Comparison of ENCODE assay signal across 1 cellular context in the genomic region with DNA sequence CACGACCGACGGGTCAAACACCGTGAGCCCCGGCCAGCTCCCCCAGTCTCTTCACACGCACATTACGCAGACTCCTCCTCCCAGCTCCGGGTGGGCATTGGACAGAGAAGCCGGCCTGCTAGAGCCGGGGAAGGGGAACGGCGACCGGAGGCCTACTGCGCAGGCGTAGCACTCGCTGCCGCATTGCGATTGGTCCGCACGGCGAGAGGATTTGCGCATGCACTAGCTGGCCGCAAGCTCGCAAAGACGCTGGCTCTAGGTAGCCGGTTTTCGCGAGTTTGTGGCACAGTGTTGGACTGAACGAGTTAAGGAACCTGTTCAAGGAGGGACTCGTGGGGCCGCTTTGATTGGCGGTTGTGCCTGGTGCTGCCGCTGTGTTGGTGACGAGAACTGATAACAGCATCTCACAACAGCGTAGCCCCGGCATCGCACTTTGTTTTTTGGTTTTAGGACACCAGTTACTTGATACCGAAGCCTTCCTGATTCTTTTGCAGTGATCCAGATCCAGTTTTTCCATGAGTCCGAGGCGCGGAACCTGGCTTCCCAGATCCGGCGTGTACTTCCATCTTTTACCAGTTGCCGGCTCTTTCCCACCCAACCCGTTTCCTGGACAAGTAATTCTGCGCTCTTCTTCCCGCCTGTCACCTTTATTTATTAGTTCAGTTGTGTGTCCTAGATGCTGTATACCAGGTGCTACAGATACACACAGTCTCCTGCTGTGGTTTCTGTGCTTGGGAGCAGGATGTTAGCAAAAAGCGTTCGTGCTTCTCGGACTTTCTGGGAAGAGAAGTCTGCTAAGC.
TF ChIP-seq lines count a peak whose summit lies in the region.

A gene (minus strand): TSS at position 139 of the 800 bp plus-strand sequence. CDS start 185 bp downstream, outside the sequence.

TF ChIP-seq in HepG2, 621 proteins besides CTCF, POLR2A, EP300 and RAD21 (continued from another document and continues in another):
- TF ChIP-seq, protein P1, sequence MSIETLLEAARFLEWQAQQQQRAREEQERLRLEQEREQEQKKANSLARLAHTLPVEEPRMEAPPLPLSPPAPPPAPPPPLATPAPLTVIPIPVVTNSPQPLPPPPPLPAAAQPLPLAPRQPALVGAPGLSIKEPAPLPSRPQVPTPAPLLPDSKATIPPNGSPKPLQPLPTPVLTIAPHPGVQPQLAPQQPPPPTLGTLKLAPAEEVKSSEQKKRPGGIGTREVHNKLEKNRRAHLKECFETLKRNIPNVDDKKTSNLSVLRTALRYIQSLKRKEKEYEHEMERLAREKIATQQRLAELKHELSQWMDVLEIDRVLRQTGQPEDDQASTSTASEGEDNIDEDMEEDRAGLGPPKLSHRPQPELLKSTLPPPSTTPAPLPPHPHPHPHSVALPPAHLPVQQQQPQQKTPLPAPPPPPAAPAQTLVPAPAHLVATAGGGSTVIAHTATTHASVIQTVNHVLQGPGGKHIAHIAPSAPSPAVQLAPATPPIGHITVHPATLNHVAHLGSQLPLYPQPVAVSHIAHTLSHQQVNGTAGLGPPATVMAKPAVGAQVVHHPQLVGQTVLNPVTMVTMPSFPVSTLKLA (IDR thresholded peaks at IDR 0.05) = no peak
- TF ChIP-seq REXO4 (CRISPR knock-in tag; IDR thresholded peaks at IDR 0.05; ENCODE audit: borderline replicate concordance) (no peak), CREB1 (IDR thresholded peaks at IDR 0.05) (no peak), CREB1 (CRISPR knock-in tag; IDR thresholded peaks at IDR 0.05) (peak; percentile 61), HDAC2 (CRISPR knock-in tag; IDR thresholded peaks at IDR 0.05) (0 out of 2 replicates have a peak, but pooled peaks have one; percentile 10), MEF2D (CRISPR knock-in tag; IDR thresholded peaks at IDR 0.05) (0 out of 2 replicates have a peak, but pooled peaks have one; percentile 19), GATAD2A (CRISPR knock-in tag; IDR thresholded peaks at IDR 0.05) (no peak), NONO (IDR thresholded peaks at IDR 0.05) (no peak), NONO (CRISPR knock-in tag; conservative IDR thresholded peaks at IDR 0.05) (peak; percentile 23; the same call in 1 of the 2 replicates), ZNF670 (CRISPR knock-in tag; IDR thresholded peaks at IDR 0.05; ENCODE audit: borderline replicate concordance) (0 out of 2 replicates have a peak, but pooled peaks have one; percentile 18), KAT8 (CRISPR knock-in tag; IDR thresholded peaks at IDR 0.05) (peak; percentile 42; the same call in 1 of the 2 replicates), PLRG1 (conservative IDR thresholded peaks at IDR 0.05) (no peak), ETV6 (CRISPR knock-in tag; conservative IDR thresholded peaks at IDR 0.05) (0 out of 2 replicates have a peak, but pooled peaks have one; percentile 29), ZFX (CRISPR knock-in tag; IDR thresholded peaks at IDR 0.05; ENCODE audit: low read depth) (peak; percentile 33; the same call in 1 of the 2 replicates), PRMT3 (CRISPR knock-in tag; IDR thresholded peaks at IDR 0.05; ENCODE audit: borderline replicate concordance, low read depth) (no peak), SP1 (IDR thresholded peaks at IDR 0.05) (no peak), SP1 (CRISPR knock-in tag; IDR thresholded peaks at IDR 0.05) (no peak), NFYB (CRISPR knock-in tag; IDR thresholded peaks at IDR 0.05) (peak; percentile 62; the same call in 1 of the 2 replicates), ZNF432 (CRISPR knock-in tag; IDR thresholded peaks at IDR 0.05; ENCODE audit: borderline replicate concordance) (no peak), ZNF24 (IDR thresholded peaks at IDR 0.05) (0 out of 2 replicates have a peak, but pooled peaks have one; percentile 18), ZNF605 (CRISPR knock-in tag; IDR thresholded peaks at IDR 0.05) (peak; percentile 67; the same call in 1 of the 2 replicates), HDAC1 (CRISPR knock-in tag; IDR thresholded peaks at IDR 0.05) (peak; percentile 50), ZNF350 (CRISPR knock-in tag; IDR thresholded peaks at IDR 0.05; ENCODE audit: borderline replicate concordance, low read depth) (peak; percentile 34; the same call in 1 of the 2 replicates), PHF8 (CRISPR knock-in tag; IDR thresholded peaks at IDR 0.05) (peak; percentile 56), ATF7-NPFF (CRISPR knock-in tag; IDR thresholded peaks at IDR 0.05; ENCODE audit: low read depth) (0 out of 2 replicates have a peak, but pooled peaks have one; percentile 50), ELF1 (CRISPR knock-in tag; IDR thresholded peaks at IDR 0.05) (peak; percentile 52; the same call in 1 of the 2 replicates), NFE2 (CRISPR knock-in tag; IDR thresholded peaks at IDR 0.05) (no peak), FOSL2 (CRISPR knock-in tag; IDR thresholded peaks at IDR 0.05) (0 out of 2 replicates have a peak, but pooled peaks have one; percentile 5), TEAD3 (CRISPR knock-in tag; optimal IDR thresholded peaks at IDR 0.05; ENCODE audit: borderline replicate concordance) (peak; percentile 23), THAP11 (CRISPR knock-in tag; IDR thresholded peaks at IDR 0.05) (peak; percentile 58), MYC (CRISPR knock-in tag; IDR thresholded peaks at IDR 0.05; ENCODE audit: borderline replicate concordance) (peak; percentile 11; the same call in 1 of the 2 replicates)
- TF ChIP-seq, protein P2, sequence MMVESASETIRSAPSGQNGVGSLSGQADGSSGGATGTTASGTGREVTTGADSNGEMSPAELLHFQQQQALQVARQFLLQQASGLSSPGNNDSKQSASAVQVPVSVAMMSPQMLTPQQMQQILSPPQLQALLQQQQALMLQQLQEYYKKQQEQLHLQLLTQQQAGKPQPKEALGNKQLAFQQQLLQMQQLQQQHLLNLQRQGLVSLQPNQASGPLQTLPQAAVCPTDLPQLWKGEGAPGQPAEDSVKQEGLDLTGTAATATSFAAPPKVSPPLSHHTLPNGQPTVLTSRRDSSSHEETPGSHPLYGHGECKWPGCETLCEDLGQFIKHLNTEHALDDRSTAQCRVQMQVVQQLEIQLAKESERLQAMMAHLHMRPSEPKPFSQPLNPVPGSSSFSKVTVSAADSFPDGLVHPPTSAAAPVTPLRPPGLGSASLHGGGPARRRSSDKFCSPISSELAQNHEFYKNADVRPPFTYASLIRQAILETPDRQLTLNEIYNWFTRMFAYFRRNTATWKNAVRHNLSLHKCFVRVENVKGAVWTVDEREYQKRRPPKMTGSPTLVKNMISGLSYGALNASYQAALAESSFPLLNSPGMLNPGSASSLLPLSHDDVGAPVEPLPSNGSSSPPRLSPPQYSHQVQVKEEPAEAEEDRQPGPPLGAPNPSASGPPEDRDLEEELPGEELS (CRISPR knock-in tag; IDR thresholded peaks at IDR 0.05) = 0 out of 2 replicates have a peak, but pooled peaks have one; percentile 21
- TF ChIP-seq, protein P3, sequence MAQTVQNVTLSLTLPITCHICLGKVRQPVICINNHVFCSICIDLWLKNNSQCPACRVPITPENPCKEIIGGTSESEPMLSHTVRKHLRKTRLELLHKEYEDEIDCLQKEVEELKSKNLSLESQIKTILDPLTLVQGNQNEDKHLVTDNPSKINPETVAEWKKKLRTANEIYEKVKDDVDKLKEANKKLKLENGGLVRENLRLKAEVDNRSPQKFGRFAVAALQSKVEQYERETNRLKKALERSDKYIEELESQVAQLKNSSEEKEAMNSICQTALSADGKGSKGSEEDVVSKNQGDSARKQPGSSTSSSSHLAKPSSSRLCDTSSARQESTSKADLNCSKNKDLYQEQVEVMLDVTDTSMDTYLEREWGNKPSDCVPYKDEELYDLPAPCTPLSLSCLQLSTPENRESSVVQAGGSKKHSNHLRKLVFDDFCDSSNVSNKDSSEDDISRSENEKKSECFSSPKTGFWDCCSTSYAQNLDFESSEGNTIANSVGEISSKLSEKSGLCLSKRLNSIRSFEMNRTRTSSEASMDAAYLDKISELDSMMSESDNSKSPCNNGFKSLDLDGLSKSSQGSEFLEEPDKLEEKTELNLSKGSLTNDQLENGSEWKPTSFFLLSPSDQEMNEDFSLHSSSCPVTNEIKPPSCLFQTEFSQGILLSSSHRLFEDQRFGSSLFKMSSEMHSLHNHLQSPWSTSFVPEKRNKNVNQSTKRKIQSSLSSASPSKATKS (CRISPR knock-in tag; IDR thresholded peaks at IDR 0.05) = 0 out of 2 replicates have a peak, but pooled peaks have one; percentile 42
- TF ChIP-seq, protein P4, sequence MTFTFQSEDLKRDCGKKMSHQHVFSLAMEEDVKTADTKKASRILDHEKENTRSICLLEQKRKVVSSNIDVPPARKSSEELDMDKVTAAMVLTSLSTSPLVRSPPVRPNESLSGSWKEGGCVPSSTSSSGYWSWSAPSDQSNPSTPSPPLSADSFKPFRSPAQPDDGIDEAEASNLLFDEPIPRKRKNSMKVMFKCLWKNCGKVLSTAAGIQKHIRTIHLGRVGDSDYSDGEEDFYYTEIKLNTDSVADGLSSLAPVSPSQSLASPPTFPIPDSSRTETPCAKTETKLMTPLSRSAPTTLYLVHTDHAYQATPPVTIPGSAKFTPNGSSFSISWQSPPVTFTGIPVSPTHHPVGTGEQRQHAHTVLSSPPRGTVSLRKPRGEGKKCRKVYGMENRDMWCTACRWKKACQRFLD (CRISPR knock-in tag; IDR thresholded peaks at IDR 0.05; ENCODE audit: borderline replicate concordance) = no peak
- TF ChIP-seq, protein P5, sequence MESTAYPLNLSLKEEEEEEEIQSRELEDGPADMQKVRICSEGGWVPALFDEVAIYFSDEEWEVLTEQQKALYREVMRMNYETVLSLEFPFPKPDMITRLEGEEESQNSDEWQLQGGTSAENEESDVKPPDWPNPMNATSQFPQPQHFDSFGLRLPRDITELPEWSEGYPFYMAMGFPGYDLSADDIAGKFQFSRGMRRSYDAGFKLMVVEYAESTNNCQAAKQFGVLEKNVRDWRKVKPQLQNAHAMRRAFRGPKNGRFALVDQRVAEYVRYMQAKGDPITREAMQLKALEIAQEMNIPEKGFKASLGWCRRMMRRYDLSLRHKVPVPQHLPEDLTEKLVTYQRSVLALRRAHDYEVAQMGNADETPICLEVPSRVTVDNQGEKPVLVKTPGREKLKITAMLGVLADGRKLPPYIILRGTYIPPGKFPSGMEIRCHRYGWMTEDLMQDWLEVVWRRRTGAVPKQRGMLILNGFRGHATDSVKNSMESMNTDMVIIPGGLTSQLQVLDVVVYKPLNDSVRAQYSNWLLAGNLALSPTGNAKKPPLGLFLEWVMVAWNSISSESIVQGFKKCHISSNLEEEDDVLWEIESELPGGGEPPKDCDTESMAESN (CRISPR knock-in tag; conservative IDR thresholded peaks at IDR 0.05) = 0 out of 2 replicates have a peak, but pooled peaks have one; percentile 15
- TF ChIP-seq, protein P6, sequence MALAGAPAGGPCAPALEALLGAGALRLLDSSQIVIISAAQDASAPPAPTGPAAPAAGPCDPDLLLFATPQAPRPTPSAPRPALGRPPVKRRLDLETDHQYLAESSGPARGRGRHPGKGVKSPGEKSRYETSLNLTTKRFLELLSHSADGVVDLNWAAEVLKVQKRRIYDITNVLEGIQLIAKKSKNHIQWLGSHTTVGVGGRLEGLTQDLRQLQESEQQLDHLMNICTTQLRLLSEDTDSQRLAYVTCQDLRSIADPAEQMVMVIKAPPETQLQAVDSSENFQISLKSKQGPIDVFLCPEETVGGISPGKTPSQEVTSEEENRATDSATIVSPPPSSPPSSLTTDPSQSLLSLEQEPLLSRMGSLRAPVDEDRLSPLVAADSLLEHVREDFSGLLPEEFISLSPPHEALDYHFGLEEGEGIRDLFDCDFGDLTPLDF (CRISPR knock-in tag; IDR thresholded peaks at IDR 0.05) = 0 out of 2 replicates have a peak, but pooled peaks have one; percentile 27
- TF ChIP-seq, protein P7, sequence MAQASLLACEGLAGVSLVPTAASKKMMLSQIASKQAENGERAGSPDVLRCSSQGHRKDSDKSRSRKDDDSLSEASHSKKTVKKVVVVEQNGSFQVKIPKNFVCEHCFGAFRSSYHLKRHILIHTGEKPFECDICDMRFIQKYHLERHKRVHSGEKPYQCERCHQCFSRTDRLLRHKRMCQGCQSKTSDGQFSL (CRISPR knock-in tag; IDR thresholded peaks at IDR 0.05) = no peak
- TF ChIP-seq, protein P8, sequence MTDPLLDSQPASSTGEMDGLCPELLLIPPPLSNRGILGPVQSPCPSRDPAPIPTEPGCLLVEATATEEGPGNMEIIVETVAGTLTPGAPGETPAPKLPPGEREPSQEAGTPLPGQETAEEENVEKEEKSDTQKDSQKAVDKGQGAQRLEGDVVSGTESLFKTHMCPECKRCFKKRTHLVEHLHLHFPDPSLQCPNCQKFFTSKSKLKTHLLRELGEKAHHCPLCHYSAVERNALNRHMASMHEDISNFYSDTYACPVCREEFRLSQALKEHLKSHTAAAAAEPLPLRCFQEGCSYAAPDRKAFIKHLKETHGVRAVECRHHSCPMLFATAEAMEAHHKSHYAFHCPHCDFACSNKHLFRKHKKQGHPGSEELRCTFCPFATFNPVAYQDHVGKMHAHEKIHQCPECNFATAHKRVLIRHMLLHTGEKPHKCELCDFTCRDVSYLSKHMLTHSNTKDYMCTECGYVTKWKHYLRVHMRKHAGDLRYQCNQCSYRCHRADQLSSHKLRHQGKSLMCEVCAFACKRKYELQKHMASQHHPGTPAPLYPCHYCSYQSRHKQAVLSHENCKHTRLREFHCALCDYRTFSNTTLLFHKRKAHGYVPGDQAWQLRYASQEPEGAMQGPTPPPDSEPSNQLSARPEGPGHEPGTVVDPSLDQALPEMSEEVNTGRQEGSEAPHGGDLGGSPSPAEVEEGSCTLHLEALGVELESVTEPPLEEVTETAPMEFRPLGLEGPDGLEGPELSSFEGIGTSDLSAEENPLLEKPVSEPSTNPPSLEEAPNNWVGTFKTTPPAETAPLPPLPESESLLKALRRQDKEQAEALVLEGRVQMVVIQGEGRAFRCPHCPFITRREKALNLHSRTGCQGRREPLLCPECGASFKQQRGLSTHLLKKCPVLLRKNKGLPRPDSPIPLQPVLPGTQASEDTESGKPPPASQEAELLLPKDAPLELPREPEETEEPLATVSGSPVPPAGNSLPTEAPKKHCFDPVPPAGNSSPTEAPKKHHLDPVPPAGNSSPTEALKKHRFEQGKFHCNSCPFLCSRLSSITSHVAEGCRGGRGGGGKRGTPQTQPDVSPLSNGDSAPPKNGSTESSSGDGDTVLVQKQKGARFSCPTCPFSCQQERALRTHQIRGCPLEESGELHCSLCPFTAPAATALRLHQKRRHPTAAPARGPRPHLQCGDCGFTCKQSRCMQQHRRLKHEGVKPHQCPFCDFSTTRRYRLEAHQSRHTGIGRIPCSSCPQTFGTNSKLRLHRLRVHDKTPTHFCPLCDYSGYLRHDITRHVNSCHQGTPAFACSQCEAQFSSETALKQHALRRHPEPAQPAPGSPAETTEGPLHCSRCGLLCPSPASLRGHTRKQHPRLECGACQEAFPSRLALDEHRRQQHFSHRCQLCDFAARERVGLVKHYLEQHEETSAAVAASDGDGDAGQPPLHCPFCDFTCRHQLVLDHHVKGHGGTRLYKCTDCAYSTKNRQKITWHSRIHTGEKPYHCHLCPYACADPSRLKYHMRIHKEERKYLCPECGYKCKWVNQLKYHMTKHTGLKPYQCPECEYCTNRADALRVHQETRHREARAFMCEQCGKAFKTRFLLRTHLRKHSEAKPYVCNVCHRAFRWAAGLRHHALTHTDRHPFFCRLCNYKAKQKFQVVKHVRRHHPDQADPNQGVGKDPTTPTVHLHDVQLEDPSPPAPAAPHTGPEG (CRISPR knock-in tag; IDR thresholded peaks at IDR 0.05) = no peak
